In the genomic region with DNA sequence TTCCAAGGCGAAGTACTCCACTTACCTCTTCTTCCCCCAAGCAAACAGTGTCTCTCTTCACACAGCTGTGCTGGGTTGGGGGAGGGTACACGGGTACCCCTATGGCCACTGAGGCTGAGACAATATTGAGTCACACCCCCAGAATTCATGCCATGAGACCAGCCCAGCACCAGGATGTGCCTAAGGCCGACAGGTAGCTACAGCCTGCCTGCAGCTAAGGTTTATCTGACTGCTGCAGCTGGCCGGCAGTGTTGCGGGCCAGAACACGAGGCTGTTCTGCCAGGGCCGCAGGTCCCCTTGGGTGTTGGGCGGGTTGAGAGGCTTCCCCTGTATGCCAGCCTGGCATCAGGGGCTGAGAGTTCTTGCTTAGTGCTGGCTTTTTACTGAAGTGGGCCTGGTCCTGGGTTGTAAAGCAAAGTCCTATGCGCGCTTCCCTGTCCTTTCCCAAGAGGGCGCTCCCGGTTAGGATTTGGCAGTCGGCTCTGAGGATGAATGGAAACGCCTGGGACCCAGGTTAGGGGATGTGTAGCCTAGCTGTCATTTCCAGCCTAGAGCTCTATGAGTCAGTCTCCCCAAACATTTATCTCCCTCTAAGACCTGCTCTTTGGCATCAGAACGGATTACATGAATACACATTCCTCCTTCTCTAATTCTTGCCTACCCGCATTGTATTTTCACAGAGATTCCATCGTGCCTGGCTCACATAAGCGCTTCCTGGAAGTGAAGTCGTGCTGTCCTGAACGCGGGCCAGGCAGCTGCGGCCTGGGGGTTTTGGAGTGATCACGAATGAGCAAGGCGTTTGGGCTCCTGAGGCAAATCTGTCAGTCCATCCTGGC, we compare ENCODE assay signal across 1 cellular context.
TF ChIP-seq lines count a peak whose summit lies in the region.

No MANE protein-coding gene starts in this region.

TF ChIP-seq in endothelial cell of umbilical vein, 7 proteins besides CTCF, POLR2A, EP300 and RAD21:
- TF ChIP-seq, protein P1, sequence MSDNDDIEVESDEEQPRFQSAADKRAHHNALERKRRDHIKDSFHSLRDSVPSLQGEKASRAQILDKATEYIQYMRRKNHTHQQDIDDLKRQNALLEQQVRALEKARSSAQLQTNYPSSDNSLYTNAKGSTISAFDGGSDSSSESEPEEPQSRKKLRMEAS (IDR thresholded peaks at IDR 0.05; ENCODE audit: insufficient read depth, insufficient read length) = no peak
- peak; percentile 54 for TF ChIP-seq GATA2 (IDR thresholded peaks at IDR 0.05; ENCODE audit: insufficient read depth, insufficient read length, low read depth, low read length)
- no peak for TF ChIP-seq JUN (IDR thresholded peaks at IDR 0.05; ENCODE audit: borderline replicate concordance, insufficient read depth, insufficient read length, low read depth)
- TF ChIP-seq MYC (IDR thresholded peaks at IDR 0.05; ENCODE audit: low read depth, low read length) = no peak
- TF ChIP-seq FOS (IDR thresholded peaks at IDR 0.05; ENCODE audit: borderline replicate concordance, insufficient read depth, low read length) = peak; percentile 59
